In genomic region chr4:103718993-103719319, GRCh38 we compare ENCODE assay signal across 1 cellular context.
TF ChIP-seq lines count a peak whose summit lies in the region.

No MANE protein-coding gene starts in this region.

TF ChIP-seq in GM23338, 12 proteins besides CTCF, POLR2A, EP300 and RAD21 (continued from another document):
- TF ChIP-seq REST (IDR thresholded peaks at IDR 0.05; ENCODE audit: unreplicated experiment): no peak
- TF ChIP-seq ZNF331 (CRISPR knock-in tag; IDR thresholded peaks at IDR 0.05; ENCODE audit: low read depth): no peak
- TF ChIP-seq ZNF462 (CRISPR knock-in tag; IDR thresholded peaks at IDR 0.05): peak; percentile 90; the same call in 1 of the 2 replicates
- TF ChIP-seq EZH2 (IDR thresholded peaks at IDR 0.05; ENCODE audit: low read depth, unreplicated experiment): no peak
- TF ChIP-seq NANOG (IDR thresholded peaks at IDR 0.05; ENCODE audit: borderline replicate concordance): no peak
- TF ChIP-seq JUNB (IDR thresholded peaks at IDR 0.05; ENCODE audit: unreplicated experiment): no peak
- no peak for TF ChIP-seq STAT1 (IDR thresholded peaks at IDR 0.05; ENCODE audit: unreplicated experiment)
- TF ChIP-seq ZNF114 (CRISPR knock-in tag; IDR thresholded peaks at IDR 0.05): no peak
